In genomic region chr7:111012152-111012551, GRCh38 we compare ENCODE assay signal across 17 cellular contexts.
DNase-seq lines count a peak whose midpoint lies in the region; ATAC-seq and TF ChIP-seq lines count a peak whose summit lies in the region.
"Had no signal": no experiment of that assay in that cellular context is flagged by ENCODE, and none has a peak within 500 bp of the region (broad histone marks: within the 10 kb centered on the region; RNA-seq: fewer than 3 reads in every experiment).

No MANE protein-coding gene starts in this region.

- peaks cover 9% of the 10 kb centered on the region for H3K9me3 Mint-ChIP-seq in activated CD4-positive, alpha-beta T cell treated with anti-CD3 and anti-CD28 coated beads, Interleukin-2, amount 10 ng/mL, durations not matched to agents 7 days and 5 days
- no peaks in the 10 kb centered on the region for H3K9me3 Mint-ChIP-seq in activated T-helper 2 cell treated with anti-CD3 and anti-CD28 coated beads, Interferon-gamma antibody, Interleukin-2, Interleukin-4, amounts not matched to agents 10 μg/mL and 5 μg/mL and 100 μg/mL, durations not matched to agents 14 hours and 24 hours and 36 hours
- H3K9me3 Mint-ChIP-seq: GM23338, type B pancreatic cell had no signal

- no peak overlapping the region for H2AFZ ChIP-seq in GM23248
- H2AFZ ChIP-seq: GM23338 had no signal

- ATAC-seq in foreskin keratinocyte (peak; percentile 53), GM18502 (IDR thresholded peaks at IDR 0.05; ENCODE audit: poor library complexity, unreplicated experiment) (no peak)
- ATAC-seq: GM23338, heart left ventricle had no signal

- POLR2A ChIA-PET in activated CD4-positive, alpha-beta T cell treated with anti-CD3 and anti-CD28 coated beads, Interleukin-2, amount 10 ng/mL, durations not matched to agents 7 days and 5 days (lab: Charles Lee) = interaction anchor here (0.7 to 1.1 kb wide), 3 partner anchors 9 to 71 kb away, joined by 3 to 4 read pairs (median 3); no protein-coding TSS in a partner anchor

- peak overlapping the region; percentile 93 for H3K27ac Mint-ChIP-seq in activated CD4-positive, alpha-beta T cell treated with anti-CD3 and anti-CD28 coated beads, Interleukin-2, amount 10 ng/mL, durations not matched to agents 7 days and 5 days
- peak overlapping the region; percentile 93 for H3K27ac Mint-ChIP-seq in activated T-helper 2 cell treated with anti-CD3 and anti-CD28 coated beads, Interferon-gamma antibody, Interleukin-2, Interleukin-4, amounts not matched to agents 10 μg/mL and 5 μg/mL and 100 μg/mL, durations not matched to agents 14 hours and 24 hours and 36 hours
- H3K27ac Mint-ChIP-seq: GM23338, type B pancreatic cell had no signal

- 0 out of 2 replicates have a peak, but pooled peaks cover 4% of the 10 kb centered on the region for H3K9me2 ChIP-seq in GM23248 (ENCODE audit: insufficient read depth)

- H3K36me3 ChIP-seq in GM23248 (ENCODE audit: low read depth) (no peaks in the 10 kb centered on the region), transverse colon (no peaks in the 10 kb centered on the region)
- H3K36me3 ChIP-seq: heart left ventricle had no signal

- no peaks in the 10 kb centered on the region for H3K9me3 ChIP-seq in GM23248 (ENCODE audit: low read depth)
- no peaks in the 10 kb centered on the region for H3K9me3 ChIP-seq in transverse colon
- H3K9me3 ChIP-seq: heart left ventricle had no signal

- DNase-seq in activated CD4-positive, alpha-beta T cell treated with anti-CD3 and anti-CD28 coated beads, Interleukin-2, amount 10 ng/mL, durations not matched to agents 7 days and 5 days = no peak
- DNase-seq in activated CD4-positive, alpha-beta T cell treated with anti-CD3 and anti-CD28 coated beads for 1 hour = no peak
- peak; percentile 68 for DNase-seq in GM23248
- DNase-seq in activated T-helper 2 cell treated with anti-CD3 and anti-CD28 coated beads, Interferon-gamma antibody, Interleukin-2, Interleukin-4, amounts not matched to agents 10 μg/mL and 5 μg/mL and 100 μg/mL, durations not matched to agents 14 hours and 24 hours and 36 hours (ENCODE audit: low spot score) = no peak
- peak in 1 of 2 donors; percentile 31 for DNase-seq in foreskin keratinocyte
- DNase-seq in iPS-NIHi7 (ENCODE audit: extremely low spot score) = no peak
- no peak for DNase-seq in transverse colon
- DNase-seq: DMS153; heart left ventricle; Karpas-422; kidney glomerular epithelial cell; NCI-H1930; NCI-H526; stimulated activated CD4-positive, alpha-beta T cell treated with anti-CD3 and anti-CD28 coated beads, Interleukin-4, amount 100 ng/mL, for 1 hour had no signal

- TF ChIP-seq POLR2A in transverse colon (IDR thresholded peaks at IDR 0.05) = no peak

- TF ChIP-seq CTCF in foreskin keratinocyte (conservative IDR thresholded peaks at IDR 0.05) = no peak
- TF ChIP-seq CTCF in transverse colon (IDR thresholded peaks at IDR 0.05) = no peak

- TF ChIP-seq EP300 in transverse colon (IDR thresholded peaks at IDR 0.05; ENCODE audit: low read depth) = no peak

- in situ Hi-C loops in GM23248 (cut with MboI) = no loop called here
- in situ Hi-C loops in transverse colon (cut with MboI; ENCODE audit: low pct_ligation_motif_present in 1 of 4, low pct_unique_long_range_greater_than_20kb in 1 of 4, low sequenced_read_pairs in 3 of 4) = no loop called here

- H3K27me3 Mint-ChIP-seq in activated CD4-positive, alpha-beta T cell treated with anti-CD3 and anti-CD28 coated beads, Interleukin-2, amount 10 ng/mL, durations not matched to agents 7 days and 5 days = no peaks in the 10 kb centered on the region
- H3K27me3 Mint-ChIP-seq in activated T-helper 2 cell treated with anti-CD3 and anti-CD28 coated beads, Interferon-gamma antibody, Interleukin-2, Interleukin-4, amounts not matched to agents 10 μg/mL and 5 μg/mL and 100 μg/mL, durations not matched to agents 14 hours and 24 hours and 36 hours (ENCODE audit: low read depth) = no peaks in the 10 kb centered on the region
- H3K27me3 Mint-ChIP-seq: type B pancreatic cell had no signal

- H3K4me1 ChIP-seq in GM23248 (ENCODE audit: insufficient read depth) = peaks cover 5% of the 10 kb centered on the region; the same call in 1 of the 2 replicates
- H3K4me1 ChIP-seq in foreskin keratinocyte = peaks cover 23% of the 10 kb centered on the region
- no peaks in the 10 kb centered on the region for H3K4me1 ChIP-seq in transverse colon

- peaks cover 6% of the 10 kb centered on the region for H3F3A ChIP-seq in GM23248 (ENCODE audit: insufficient read depth)

- H3K4me1 Mint-ChIP-seq in activated CD4-positive, alpha-beta T cell treated with anti-CD3 and anti-CD28 coated beads, Interleukin-2, amount 10 ng/mL, durations not matched to agents 7 days and 5 days = peaks cover 61% of the 10 kb centered on the region
- H3K4me1 Mint-ChIP-seq in activated T-helper 2 cell treated with anti-CD3 and anti-CD28 coated beads, Interferon-gamma antibody, Interleukin-2, Interleukin-4, amounts not matched to agents 10 μg/mL and 5 μg/mL and 100 μg/mL, durations not matched to agents 14 hours and 24 hours and 36 hours (ENCODE audit: low read depth) = peaks cover 56% of the 10 kb centered on the region

- WGBS in GM23248 (ENCODE audit: low coverage in 1 of 2, low lambda C conversion rate in 2 of 2, missing lambda C conversion rate in 2 of 2), 2 experiments = 31 to 34% methylated on average over 2 of the region's 2 CpGs
- 48 to 55% methylated on average over 2 of the region's 2 CpGs for WGBS in transverse colon (ENCODE audit: low coverage in 1 of 2), 2 donors

- no peak overlapping the region for H3K9ac ChIP-seq in GM23248

- CTCF ChIA-PET in activated CD4-positive, alpha-beta T cell treated with anti-CD3 and anti-CD28 coated beads, Interleukin-2, amount 10 ng/mL, durations not matched to agents 7 days and 5 days (lab: Charles Lee) = interaction anchor here (1.0 to 3.8 kb wide), 5 partner anchors 9 to 64 kb away, joined by 3 to 11 read pairs (median 3); no protein-coding TSS in a partner anchor

- peak overlapping the region; percentile 71 for H3K4me3 Mint-ChIP-seq in activated CD4-positive, alpha-beta T cell treated with anti-CD3 and anti-CD28 coated beads, Interleukin-2, amount 10 ng/mL, durations not matched to agents 7 days and 5 days
- H3K4me3 Mint-ChIP-seq in activated T-helper 2 cell treated with anti-CD3 and anti-CD28 coated beads, Interferon-gamma antibody, Interleukin-2, Interleukin-4, amounts not matched to agents 10 μg/mL and 5 μg/mL and 100 μg/mL, durations not matched to agents 14 hours and 24 hours and 36 hours (ENCODE audit: low read depth) = peak overlapping the region; percentile 80
- H3K4me3 Mint-ChIP-seq: GM23338, type B pancreatic cell had no signal

- H4K20me1 ChIP-seq in GM23248 (ENCODE audit: insufficient read depth) = no peaks in the 10 kb centered on the region

- peaks cover 33% of the 10 kb centered on the region for H3K36me3 Mint-ChIP-seq in activated CD4-positive, alpha-beta T cell treated with anti-CD3 and anti-CD28 coated beads, Interleukin-2, amount 10 ng/mL, durations not matched to agents 7 days and 5 days (ENCODE audit: low read depth)
- H3K36me3 Mint-ChIP-seq in activated T-helper 2 cell treated with anti-CD3 and anti-CD28 coated beads, Interferon-gamma antibody, Interleukin-2, Interleukin-4, amounts not matched to agents 10 μg/mL and 5 μg/mL and 100 μg/mL, durations not matched to agents 14 hours and 24 hours and 36 hours (ENCODE audit: low read depth) = no peaks in the 10 kb centered on the region
- H3K36me3 Mint-ChIP-seq: type B pancreatic cell had no signal

- H3K79me2 ChIP-seq in GM23248 (ENCODE audit: insufficient read depth) = no peaks in the 10 kb centered on the region

- H3K4me3 ChIP-seq in GM23248 = no peak overlapping the region
- no peak overlapping the region for H3K4me3 ChIP-seq in transverse colon
- H3K4me3 ChIP-seq: GM23338, heart left ventricle had no signal

- no peak overlapping the region for H3K4me2 ChIP-seq in GM23248 (ENCODE audit: unreplicated experiment)
- H3K4me2 ChIP-seq: GM23338 had no signal

- H3K27me3 ChIP-seq in GM23248 (replicated peaks; ENCODE audit: insufficient read depth) (no peaks in the 10 kb centered on the region), foreskin keratinocyte (no peaks in the 10 kb centered on the region), transverse colon (no peaks in the 10 kb centered on the region)
- H3K27me3 ChIP-seq: heart left ventricle had no signal

- intact Hi-C loops in activated T-helper 2 cell treated with anti-CD3 and anti-CD28 coated beads, Interferon-gamma antibody, Interleukin-2, Interleukin-4, amounts not matched to agents 10 μg/mL and 5 μg/mL and 100 μg/mL, durations not matched to agents 14 hours and 24 hours and 36 hours (cut with micrococcal nuclease) = loop anchor here (2.0 to 5.0 kb wide), 2 partner anchors 71 to 105 kb away; no protein-coding TSS in a partner anchor
- intact Hi-C loops in transverse colon (cut with DNase I; ENCODE audit: low total_unique reads) = no loop called here

- H3K27ac ChIP-seq in GM23248 (no peak overlapping the region), foreskin keratinocyte (no peak overlapping the region), transverse colon (no peak overlapping the region)
- H3K27ac ChIP-seq: heart left ventricle had no signal
